Comparison of ENCODE assay signal across 25 cellular contexts in the genomic region with DNA sequence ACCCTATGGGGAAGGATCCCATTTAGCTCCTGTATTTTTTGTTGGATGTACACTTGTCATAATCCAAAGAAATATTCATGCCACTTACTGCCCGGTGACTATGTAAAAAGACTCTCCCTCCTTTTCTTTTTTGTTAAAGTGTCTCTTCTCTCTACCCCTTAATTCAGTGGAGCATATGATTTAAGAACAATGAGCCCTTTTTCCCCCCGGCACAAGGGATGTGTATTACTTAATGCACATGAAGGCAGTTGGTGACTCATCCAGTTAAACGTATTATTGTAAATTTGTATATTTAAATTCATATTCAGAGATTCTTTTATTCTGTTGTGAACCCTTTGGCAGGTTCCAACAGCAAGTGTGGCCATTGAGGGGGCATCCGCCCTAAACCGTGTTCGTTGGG.
DNase-seq lines count a peak whose midpoint lies in the region; ATAC-seq and TF ChIP-seq lines count a peak whose summit lies in the region.
"Had no signal": no experiment of that assay in that cellular context is flagged by ENCODE, and none has a peak within 500 bp of the region (broad histone marks: within the 10 kb centered on the region; RNA-seq: fewer than 3 reads in every experiment).

No MANE protein-coding gene starts in this region.

- DNase-seq in COR-L47 (lab: John Stamatoyannopoulos, UW) = peak; percentile 76
- DNase-seq in HT1080 (ENCODE audit: low read depth) = peak; percentile 50
- DNase-seq in NCI-H748 (lab: John Stamatoyannopoulos, UW; ENCODE audit: unreplicated experiment) = peak; percentile 88
- peak; percentile 32 for DNase-seq in epithelial cell of esophagus (ENCODE audit: low read depth)
- DNase-seq in type B pancreatic cell (ENCODE audit: extremely low spot score, unreplicated experiment) = no peak
- DNase-seq in SIG-M5 treated with dmso at 0.1 percent for 504 hours (lab: John Stamatoyannopoulos, UW; ENCODE audit: unreplicated experiment) = no peak
- DNase-seq: activated CD4-positive, alpha-beta T cell treated with anti-CD3 and anti-CD28 coated beads for 36 hours; activated T-cell treated with anti-CD3 and anti-CD28 coated beads for 4 hours; immature natural killer cell; Karpas-422; mesenchymal stem cell; NCI-H2171; NCI-H774; OCI-M1; stimulated activated CD4-positive, alpha-beta T cell treated with anti-CD3 and anti-CD28 coated beads, Interleukin-4, amount 100 ng/mL, for 4 hours; substantia nigra; upper lobe of left lung had no signal

- no peak overlapping the region for H3K27ac Mint-ChIP-seq in type B pancreatic cell
- H3K27ac Mint-ChIP-seq: activated CD4-positive, alpha-beta T cell treated with anti-CD3 and anti-CD28 coated beads for 36 hours; activated naive CD4-positive, alpha-beta T cell treated with anti-CD3 and anti-CD28 coated beads, Interleukin-2, amount 50 U/mL, for 72 hours; CD14-positive monocyte; dendritic cell treated with granulocyte-macrophage colony-stimulating factor and Interleukin-4, amounts not matched to agents 40 ng/mL and 50 ng/mL, for 4 days; immature natural killer cell; stimulated activated memory B cell treated with anti-CD40 and anti-IgM and Interleukin-4, amounts not matched to agents 10 μg/mL and 1 μg/mL and 100 μg/mL, for 72 hours had no signal

- peaks cover 11% of the 10 kb centered on the region for H3K27me3 Mint-ChIP-seq in type B pancreatic cell

- H3K9me3 Mint-ChIP-seq in type B pancreatic cell = no peaks in the 10 kb centered on the region
- H3K9me3 Mint-ChIP-seq: activated naive CD4-positive, alpha-beta T cell treated with anti-CD3 and anti-CD28 coated beads, Interleukin-2, amount 50 U/mL, for 72 hours; CD14-positive monocyte; dendritic cell treated with granulocyte-macrophage colony-stimulating factor and Interleukin-4, amounts not matched to agents 40 ng/mL and 50 ng/mL, for 4 days; immature natural killer cell; stimulated activated memory B cell treated with anti-CD40 and anti-IgM and Interleukin-4, amounts not matched to agents 10 μg/mL and 1 μg/mL and 100 μg/mL, for 72 hours had no signal

- no peak overlapping the region for H3K4me3 Mint-ChIP-seq in type B pancreatic cell
- H3K4me3 Mint-ChIP-seq: activated CD4-positive, alpha-beta T cell treated with anti-CD3 and anti-CD28 coated beads for 36 hours; dendritic cell treated with granulocyte-macrophage colony-stimulating factor and Interleukin-4, amounts not matched to agents 40 ng/mL and 50 ng/mL, for 4 days; immature natural killer cell; stimulated activated memory B cell treated with anti-CD40 and anti-IgM and Interleukin-4, amounts not matched to agents 10 μg/mL and 1 μg/mL and 100 μg/mL, for 72 hours had no signal

- TF ChIP-seq CTCF in epithelial cell of esophagus (IDR thresholded peaks at IDR 0.05; ENCODE audit: insufficient read depth, low read depth, low read length, missing control alignments) (no peak), type B pancreatic cell (conservative IDR thresholded peaks at IDR 0.05) (no peak)

- no peak overlapping the region for H3K4me3 ChIP-seq in epithelial cell of esophagus (ENCODE audit: low read length)
- H3K4me3 ChIP-seq: gastroesophageal sphincter, upper lobe of left lung had no signal

- ATAC-seq in HG03571 (IDR thresholded peaks at IDR 0.05; ENCODE audit: unreplicated experiment) = no peak
- ATAC-seq: activated CD4-positive, alpha-beta T cell treated with anti-CD3 and anti-CD28 coated beads for 36 hours; activated naive CD4-positive, alpha-beta T cell treated with anti-CD3 and anti-CD28 coated beads, Interleukin-2, amount 50 U/mL, for 72 hours; gastroesophageal sphincter; HCT116; sciatic nerve; stimulated activated memory B cell treated with anti-CD40 and anti-IgM and Interleukin-4, amounts not matched to agents 10 μg/mL and 1 μg/mL and 100 μg/mL, for 72 hours had no signal

- peaks cover 2% of the 10 kb centered on the region for H3K4me1 Mint-ChIP-seq in type B pancreatic cell (ENCODE audit: unreplicated experiment)

- no peaks in the 10 kb centered on the region for H3K36me3 Mint-ChIP-seq in type B pancreatic cell
- H3K36me3 Mint-ChIP-seq: activated naive CD4-positive, alpha-beta T cell treated with anti-CD3 and anti-CD28 coated beads, Interleukin-2, amount 50 U/mL, for 72 hours; CD14-positive monocyte; immature natural killer cell; stimulated activated memory B cell treated with anti-CD40 and anti-IgM and Interleukin-4, amounts not matched to agents 10 μg/mL and 1 μg/mL and 100 μg/mL, for 72 hours had no signal

Comparison
In these comparisons a context has a peak if more than half of its experiments do, and no peak if none do; other contexts are left out.
1. DNase-seq: peak in COR-L47 (single experiment), HT1080 (single experiment), NCI-H748 (single experiment) and epithelial cell of esophagus (single experiment); none in type B pancreatic cell (single experiment) and SIG-M5 treated with dmso at 0.1 percent for 504 hours (single experiment).